Comparison of ENCODE assay signal across 1 cellular context in the genomic region with DNA sequence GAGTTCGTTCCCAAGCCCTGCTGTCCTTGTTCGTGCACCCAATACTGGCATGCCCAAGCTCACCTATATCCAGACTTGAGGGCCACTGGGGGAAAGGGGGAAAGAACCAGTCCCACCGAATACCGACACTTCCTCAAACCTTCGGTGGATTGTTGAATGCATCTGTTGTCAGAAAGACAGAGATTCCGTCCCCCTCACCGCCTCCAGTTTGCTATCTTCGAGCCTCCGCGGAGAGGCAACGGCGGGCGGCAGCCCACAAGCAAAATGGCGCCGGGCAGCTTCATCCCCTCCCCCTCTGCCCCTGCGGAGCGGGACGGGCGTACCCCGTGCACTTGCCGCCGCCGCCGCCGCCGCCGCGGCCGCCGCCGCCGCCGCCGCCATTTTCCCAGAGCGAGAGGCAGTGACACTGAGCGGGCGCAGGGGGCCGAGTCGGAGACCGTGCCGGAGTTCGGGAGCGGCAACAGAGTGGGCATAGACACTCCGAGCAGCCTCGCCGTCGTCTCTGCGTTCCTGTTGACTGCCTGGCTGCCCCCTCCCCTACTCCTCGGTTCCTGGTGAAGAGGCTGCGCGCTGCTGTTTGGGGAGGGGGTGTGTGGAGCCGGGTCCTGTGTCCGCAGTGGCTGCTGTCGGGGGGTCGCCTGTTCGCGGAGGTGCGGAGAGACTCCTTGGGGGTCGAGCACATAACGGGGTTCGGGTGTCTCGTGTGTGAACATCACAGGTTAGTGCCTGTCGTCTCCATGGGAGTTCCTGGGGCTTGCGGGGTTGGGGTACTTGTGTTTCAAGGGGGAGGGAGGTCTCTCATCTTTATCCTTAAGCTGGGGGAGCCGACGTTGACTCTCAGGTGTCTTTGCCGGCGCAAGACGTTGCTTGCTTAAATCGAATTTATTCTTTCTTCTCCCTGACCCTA.
A peak's percentile ranks its signal among the peaks of the same experiment; 100 is the strongest.
TF ChIP-seq lines count a peak whose summit lies in the region.

A gene with protein sequence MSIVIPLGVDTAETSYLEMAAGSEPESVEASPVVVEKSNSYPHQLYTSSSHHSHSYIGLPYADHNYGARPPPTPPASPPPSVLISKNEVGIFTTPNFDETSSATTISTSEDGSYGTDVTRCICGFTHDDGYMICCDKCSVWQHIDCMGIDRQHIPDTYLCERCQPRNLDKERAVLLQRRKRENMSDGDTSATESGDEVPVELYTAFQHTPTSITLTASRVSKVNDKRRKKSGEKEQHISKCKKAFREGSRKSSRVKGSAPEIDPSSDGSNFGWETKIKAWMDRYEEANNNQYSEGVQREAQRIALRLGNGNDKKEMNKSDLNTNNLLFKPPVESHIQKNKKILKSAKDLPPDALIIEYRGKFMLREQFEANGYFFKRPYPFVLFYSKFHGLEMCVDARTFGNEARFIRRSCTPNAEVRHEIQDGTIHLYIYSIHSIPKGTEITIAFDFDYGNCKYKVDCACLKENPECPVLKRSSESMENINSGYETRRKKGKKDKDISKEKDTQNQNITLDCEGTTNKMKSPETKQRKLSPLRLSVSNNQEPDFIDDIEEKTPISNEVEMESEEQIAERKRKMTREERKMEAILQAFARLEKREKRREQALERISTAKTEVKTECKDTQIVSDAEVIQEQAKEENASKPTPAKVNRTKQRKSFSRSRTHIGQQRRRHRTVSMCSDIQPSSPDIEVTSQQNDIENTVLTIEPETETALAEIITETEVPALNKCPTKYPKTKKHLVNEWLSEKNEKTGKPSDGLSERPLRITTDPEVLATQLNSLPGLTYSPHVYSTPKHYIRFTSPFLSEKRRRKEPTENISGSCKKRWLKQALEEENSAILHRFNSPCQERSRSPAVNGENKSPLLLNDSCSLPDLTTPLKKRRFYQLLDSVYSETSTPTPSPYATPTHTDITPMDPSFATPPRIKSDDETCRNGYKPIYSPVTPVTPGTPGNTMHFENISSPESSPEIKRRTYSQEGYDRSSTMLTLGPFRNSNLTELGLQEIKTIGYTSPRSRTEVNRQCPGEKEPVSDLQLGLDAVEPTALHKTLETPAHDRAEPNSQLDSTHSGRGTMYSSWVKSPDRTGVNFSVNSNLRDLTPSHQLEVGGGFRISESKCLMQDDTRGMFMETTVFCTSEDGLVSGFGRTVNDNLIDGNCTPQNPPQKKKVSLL (N-terminal part only) (plus strand): TSS at position 388 of the 907 bp plus-strand sequence. CDS start 26,748 bp downstream, outside the sequence.

TF ChIP-seq in HepG2, 621 proteins besides CTCF, POLR2A, EP300 and RAD21 (continued from another document):
- TF ChIP-seq, protein P1, sequence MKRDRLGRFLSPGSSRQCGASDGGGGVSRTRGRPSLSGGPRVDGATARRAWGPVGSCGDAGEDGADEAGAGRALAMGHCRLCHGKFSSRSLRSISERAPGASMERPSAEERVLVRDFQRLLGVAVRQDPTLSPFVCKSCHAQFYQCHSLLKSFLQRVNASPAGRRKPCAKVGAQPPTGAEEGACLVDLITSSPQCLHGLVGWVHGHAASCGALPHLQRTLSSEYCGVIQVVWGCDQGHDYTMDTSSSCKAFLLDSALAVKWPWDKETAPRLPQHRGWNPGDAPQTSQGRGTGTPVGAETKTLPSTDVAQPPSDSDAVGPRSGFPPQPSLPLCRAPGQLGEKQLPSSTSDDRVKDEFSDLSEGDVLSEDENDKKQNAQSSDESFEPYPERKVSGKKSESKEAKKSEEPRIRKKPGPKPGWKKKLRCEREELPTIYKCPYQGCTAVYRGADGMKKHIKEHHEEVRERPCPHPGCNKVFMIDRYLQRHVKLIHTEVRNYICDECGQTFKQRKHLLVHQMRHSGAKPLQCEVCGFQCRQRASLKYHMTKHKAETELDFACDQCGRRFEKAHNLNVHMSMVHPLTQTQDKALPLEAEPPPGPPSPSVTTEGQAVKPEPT (CRISPR knock-in tag; IDR thresholded peaks at IDR 0.05; ENCODE audit: low read depth) = no peak; the same call in 1 of the 2 replicates
- TF ChIP-seq ZNF616 (CRISPR knock-in tag; IDR thresholded peaks at IDR 0.05; ENCODE audit: low read depth) (no peak), ZNF790 (CRISPR knock-in tag; IDR thresholded peaks at IDR 0.05; ENCODE audit: borderline replicate concordance) (peak; percentile 63; the same call in 1 of the 2 replicates), ZC3H13 (CRISPR knock-in tag; IDR thresholded peaks at IDR 0.05) (0 out of 2 replicates have a peak, but pooled peaks have one; percentile 22), RARA (CRISPR knock-in tag; IDR thresholded peaks at IDR 0.05) (0 out of 2 replicates have a peak, but pooled peaks have one; percentile 21), ISX (CRISPR knock-in tag; conservative IDR thresholded peaks at IDR 0.05) (no peak)
- TF ChIP-seq, protein P2, sequence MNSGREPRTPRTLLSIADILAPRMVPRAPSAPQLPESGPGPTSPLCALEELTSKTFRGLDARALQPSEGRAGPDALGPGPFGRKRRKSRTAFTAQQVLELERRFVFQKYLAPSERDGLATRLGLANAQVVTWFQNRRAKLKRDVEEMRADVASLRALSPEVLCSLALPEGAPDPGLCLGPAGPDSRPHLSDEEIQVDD (CRISPR knock-in tag; IDR thresholded peaks at IDR 0.05; ENCODE audit: borderline replicate concordance) = no peak
- TF ChIP-seq, protein P3, sequence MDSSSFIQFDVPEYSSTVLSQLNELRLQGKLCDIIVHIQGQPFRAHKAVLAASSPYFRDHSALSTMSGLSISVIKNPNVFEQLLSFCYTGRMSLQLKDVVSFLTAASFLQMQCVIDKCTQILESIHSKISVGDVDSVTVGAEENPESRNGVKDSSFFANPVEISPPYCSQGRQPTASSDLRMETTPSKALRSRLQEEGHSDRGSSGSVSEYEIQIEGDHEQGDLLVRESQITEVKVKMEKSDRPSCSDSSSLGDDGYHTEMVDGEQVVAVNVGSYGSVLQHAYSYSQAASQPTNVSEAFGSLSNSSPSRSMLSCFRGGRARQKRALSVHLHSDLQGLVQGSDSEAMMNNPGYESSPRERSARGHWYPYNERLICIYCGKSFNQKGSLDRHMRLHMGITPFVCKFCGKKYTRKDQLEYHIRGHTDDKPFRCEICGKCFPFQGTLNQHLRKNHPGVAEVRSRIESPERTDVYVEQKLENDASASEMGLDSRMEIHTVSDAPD (CRISPR knock-in tag; IDR thresholded peaks at IDR 0.05) = peak; percentile 65; the same call in 1 of the 2 replicates
